Comparison of ENCODE assay signal across 17 cellular contexts in the genomic region with DNA sequence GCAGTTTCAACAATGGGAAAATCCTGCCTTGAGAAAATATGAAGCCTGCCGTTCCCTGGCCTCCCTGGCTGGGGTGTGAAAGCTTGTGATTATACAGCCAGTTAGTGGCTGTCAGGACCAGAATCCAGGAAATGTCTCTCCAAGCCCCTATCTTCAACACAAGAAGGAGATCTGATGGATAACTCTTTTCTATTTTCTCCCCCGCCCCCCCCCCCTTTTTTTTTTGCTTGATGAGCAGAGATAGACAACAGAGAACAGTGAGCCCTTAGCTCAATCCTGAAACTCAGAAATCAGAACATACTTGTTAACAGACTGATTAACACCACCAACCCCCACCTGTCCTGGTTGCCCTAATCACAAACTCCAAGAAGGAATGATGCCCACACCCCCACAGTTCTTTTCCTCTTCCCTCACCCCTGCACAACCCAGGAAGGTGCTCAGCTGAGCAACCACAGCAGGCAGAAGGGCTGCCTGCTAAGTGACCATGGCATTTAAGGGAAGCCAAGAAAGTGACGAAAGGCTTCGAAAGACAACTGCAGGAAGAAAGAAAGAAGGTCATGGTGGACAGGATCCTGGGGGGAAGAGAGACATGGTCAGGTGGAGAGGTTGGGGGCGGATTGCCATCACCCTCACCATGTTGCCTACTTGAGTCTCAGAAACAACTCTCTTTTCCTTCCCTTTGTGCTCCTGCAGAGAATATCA. TPM values are rescaled to one million over a fixed set of nuclear protein-coding genes. Genes with fewer than 3 reads are reported as not detected.
DNase-seq lines count a peak whose midpoint lies in the region; ATAC-seq and TF ChIP-seq lines count a peak whose summit lies in the region.
"Had no signal": no experiment of that assay in that cellular context is flagged by ENCODE, and none has a peak within 500 bp of the region (broad histone marks: within the 10 kb centered on the region; RNA-seq: fewer than 3 reads in every experiment).

No MANE protein-coding gene starts in this region.

- POLR2A ChIA-PET in OCI-LY7 (lab: Charles Lee): interaction anchor here (0.6 to 1.9 kb wide), 7 partner anchors 8 to 903 kb away, joined by 3 to 7 read pairs (median 4); no protein-coding TSS in a partner anchor

- H3K27ac Mint-ChIP-seq in activated T-cell treated with anti-CD3 and anti-CD28 coated beads, Interleukin-2, amount 50 U/mL, for 24 hours: peak overlapping the region; percentile 92
- peak overlapping the region; percentile 89 for H3K27ac Mint-ChIP-seq in endothelial cell (ENCODE audit: unreplicated experiment)
- H3K27ac Mint-ChIP-seq in stimulated activated naive B cell treated with anti-CD40 and anti-IgM and Interleukin-4, amounts not matched to agents 10 μg/mL and 1 μg/mL and 100 μg/mL, for 72 hours: peak overlapping the region; percentile 48

- H3K36me3 Mint-ChIP-seq in activated T-cell treated with anti-CD3 and anti-CD28 coated beads, Interleukin-2, amount 50 U/mL, for 24 hours (ENCODE audit: low read depth): no peaks in the 10 kb centered on the region
- H3K36me3 Mint-ChIP-seq in endothelial cell (ENCODE audit: low read depth, unreplicated experiment): peaks cover 3% of the 10 kb centered on the region
- H3K36me3 Mint-ChIP-seq in stimulated activated naive B cell treated with anti-CD40 and anti-IgM and Interleukin-4, amounts not matched to agents 10 μg/mL and 1 μg/mL and 100 μg/mL, for 72 hours: no peaks in the 10 kb centered on the region

- no peak overlapping the region for H3K4me3 ChIP-seq in OCI-LY7 (ENCODE audit: low read depth, low read length, poor library complexity, severe bottlenecking)
- H3K4me3 ChIP-seq: esophagus squamous epithelium, HAP-1, psoas muscle, SJCRH30 had no signal

- peaks cover 1% of the 10 kb centered on the region for H3K9me3 Mint-ChIP-seq in activated T-cell treated with anti-CD3 and anti-CD28 coated beads, Interleukin-2, amount 50 U/mL, for 24 hours
- no peaks in the 10 kb centered on the region for H3K9me3 Mint-ChIP-seq in endothelial cell (ENCODE audit: unreplicated experiment)
- no peaks in the 10 kb centered on the region for H3K9me3 Mint-ChIP-seq in stimulated activated naive B cell treated with anti-CD40 and anti-IgM and Interleukin-4, amounts not matched to agents 10 μg/mL and 1 μg/mL and 100 μg/mL, for 72 hours

- H3K27me3 Mint-ChIP-seq in activated T-cell treated with anti-CD3 and anti-CD28 coated beads, Interleukin-2, amount 50 U/mL, for 24 hours: no peaks in the 10 kb centered on the region
- H3K27me3 Mint-ChIP-seq in endothelial cell (ENCODE audit: unreplicated experiment): peaks cover 4% of the 10 kb centered on the region
- no peaks in the 10 kb centered on the region for H3K27me3 Mint-ChIP-seq in stimulated activated naive B cell treated with anti-CD40 and anti-IgM and Interleukin-4, amounts not matched to agents 10 μg/mL and 1 μg/mL and 100 μg/mL, for 72 hours

- TF ChIP-seq CTCF in OCI-LY7 (conservative IDR thresholded peaks at IDR 0.05; ENCODE audit: low read length) (no peak), endothelial cell (IDR thresholded peaks at IDR 0.05; ENCODE audit: unreplicated experiment) (no peak)

- no peaks in the 10 kb centered on the region for H3K79me2 ChIP-seq in OCI-LY7 (ENCODE audit: insufficient read depth, low read depth, low read length)

- ATAC-seq in stimulated activated naive B cell treated with anti-CD40 and anti-IgM and Interleukin-4, amounts not matched to agents 10 μg/mL and 1 μg/mL and 100 μg/mL, for 72 hours (replicated peaks): no peak
- ATAC-seq in HG02610 (IDR thresholded peaks at IDR 0.05; ENCODE audit: unreplicated experiment) (no peak), left ventricle myocardium superior (no peak)
- ATAC-seq: psoas muscle had no signal

- no TSS peak for BruUV-seq in OCI-LY7 (replicated peaks; lab: Mats Ljungman, UMichigan)

- H3K4me3 Mint-ChIP-seq in activated T-cell treated with anti-CD3 and anti-CD28 coated beads, Interleukin-2, amount 50 U/mL, for 24 hours: peak overlapping the region; percentile 66
- H3K4me3 Mint-ChIP-seq in endothelial cell (ENCODE audit: unreplicated experiment): no peak overlapping the region
- no peak overlapping the region for H3K4me3 Mint-ChIP-seq in stimulated activated naive B cell treated with anti-CD40 and anti-IgM and Interleukin-4, amounts not matched to agents 10 μg/mL and 1 μg/mL and 100 μg/mL, for 72 hours

- CTCF ChIA-PET in OCI-LY7 (lab: Charles Lee; ENCODE audit: unreplicated experiment): no interaction called here

- H2AFZ ChIP-seq in OCI-LY7 (ENCODE audit: low read length): peak overlapping the region; percentile 81

- H3K4me2 ChIP-seq in OCI-LY7 (ENCODE audit: low read length): peak overlapping the region; percentile 87

- H3K4me1 ChIP-seq in OCI-LY7 (ENCODE audit: insufficient read depth, low read length, poor library complexity, severe bottlenecking): peaks cover 54% of the 10 kb centered on the region
- H3K4me1 ChIP-seq: HAP-1, psoas muscle, SJCRH30 had no signal

- H3K9me3 ChIP-seq in OCI-LY7 (ENCODE audit: low read length): no peaks in the 10 kb centered on the region
- H3K9me3 ChIP-seq: esophagus squamous epithelium, HAP-1, psoas muscle, SJCRH30 had no signal

- DNase-seq in activated T-cell treated with anti-CD3 and anti-CD28 coated beads, Interleukin-2, amount 50 U/mL, for 24 hours: no peak
- DNase-seq in activated T-cell treated with anti-CD3 and anti-CD28 coated beads, Interleukin-2, amount 50 U/mL, for 48 hours: no peak
- no peak for DNase-seq in OCI-LY7 (ENCODE audit: low spot score)
- DNase-seq in endothelial cell (ENCODE audit: low spot score): no peak
- DNase-seq in stimulated activated naive B cell treated with anti-CD40 and anti-IgM and Interleukin-4, amounts not matched to agents 10 μg/mL and 1 μg/mL and 100 μg/mL, for 72 hours: no peak
- DNase-seq in GM03348 (ENCODE audit: low spot score): no peak
- DNase-seq in left ventricle myocardium superior: no peak
- DNase-seq: activated CD4-positive, CD25-positive, alpha-beta regulatory T cell; esophagus squamous epithelium; NCI-H146; NCI-H748 treated with DMSO at 0.1 percent for 48 hours; psoas muscle; SJCRH30; stimulated activated CD4-positive, alpha-beta T cell treated with anti-CD3 and anti-CD28 coated beads, Interleukin-2, amount 100 ng/mL, for 24 hours had no signal

- H3K36me3 ChIP-seq in OCI-LY7 (ENCODE audit: insufficient read depth, low read length): no peaks in the 10 kb centered on the region
- H3K36me3 ChIP-seq: esophagus squamous epithelium, HAP-1, SJCRH30 had no signal

- no peaks in the 10 kb centered on the region for H3K9me2 ChIP-seq in OCI-LY7 (ENCODE audit: insufficient read depth, low read length)

- H3K27ac ChIP-seq in OCI-LY7 (ENCODE audit: low read depth, low read length, poor library complexity, severe bottlenecking): peak overlapping the region; percentile 97
- H3K27ac ChIP-seq: esophagus squamous epithelium, psoas muscle, SJCRH30 had no signal

- intact Hi-C loops in OCI-LY7 (cut with micrococcal nuclease; ENCODE audit: unreplicated experiment) (loop anchor here (10.0 kb wide), 1 partner anchor 412 kb away; no protein-coding TSS in a partner anchor), left ventricle myocardium superior (cut with micrococcal nuclease) (no loop called here)

- H4K20me1 ChIP-seq in OCI-LY7 (ENCODE audit: insufficient read depth, low read length): no peaks in the 10 kb centered on the region

- peaks cover 83% of the 10 kb centered on the region for H3K4me1 Mint-ChIP-seq in activated T-cell treated with anti-CD3 and anti-CD28 coated beads, Interleukin-2, amount 50 U/mL, for 24 hours (ENCODE audit: low read depth)
- H3K4me1 Mint-ChIP-seq in endothelial cell (ENCODE audit: unreplicated experiment): peaks cover 51% of the 10 kb centered on the region
- H3K4me1 Mint-ChIP-seq in stimulated activated naive B cell treated with anti-CD40 and anti-IgM and Interleukin-4, amounts not matched to agents 10 μg/mL and 1 μg/mL and 100 μg/mL, for 72 hours: peaks cover 48 to 64% of the 10 kb centered on the region in 2 donors

RNA-seq across cellular contexts. Expression of a gene that starts 12.3 kb away (rescaled TPM):
- total RNA-seq in OCI-LY7 (2014; rRNA removed; shearing (Covaris generic)): 34.4 and 39.9 TPM in 2 replicates
- total RNA-seq in OCI-LY7 (2022): 9.8 and 13.5 TPM in 2 replicates
- total RNA-seq in endothelial cell (ENCODE audit: unreplicated experiment): 3.6 TPM
- total RNA-seq in left ventricle myocardium superior: 1.3 TPM
- total RNA-seq: SJCRH30 had no signal

RNA-seq across cellular contexts. Expression of a gene that starts 14.7 kb away (rescaled TPM):
- total RNA-seq in OCI-LY7 (2014; rRNA removed; shearing (Covaris generic)): 37.1 and 50.6 TPM in 2 replicates
- total RNA-seq in OCI-LY7 (2022) (88.7 and 95.4 TPM in 2 replicates), endothelial cell (ENCODE audit: unreplicated experiment) (1.3 TPM), left ventricle myocardium superior (4.7 TPM)
- total RNA-seq: HT-29 had no signal
